1 cellular context compared by ENCODE assay signal in the genomic region with DNA sequence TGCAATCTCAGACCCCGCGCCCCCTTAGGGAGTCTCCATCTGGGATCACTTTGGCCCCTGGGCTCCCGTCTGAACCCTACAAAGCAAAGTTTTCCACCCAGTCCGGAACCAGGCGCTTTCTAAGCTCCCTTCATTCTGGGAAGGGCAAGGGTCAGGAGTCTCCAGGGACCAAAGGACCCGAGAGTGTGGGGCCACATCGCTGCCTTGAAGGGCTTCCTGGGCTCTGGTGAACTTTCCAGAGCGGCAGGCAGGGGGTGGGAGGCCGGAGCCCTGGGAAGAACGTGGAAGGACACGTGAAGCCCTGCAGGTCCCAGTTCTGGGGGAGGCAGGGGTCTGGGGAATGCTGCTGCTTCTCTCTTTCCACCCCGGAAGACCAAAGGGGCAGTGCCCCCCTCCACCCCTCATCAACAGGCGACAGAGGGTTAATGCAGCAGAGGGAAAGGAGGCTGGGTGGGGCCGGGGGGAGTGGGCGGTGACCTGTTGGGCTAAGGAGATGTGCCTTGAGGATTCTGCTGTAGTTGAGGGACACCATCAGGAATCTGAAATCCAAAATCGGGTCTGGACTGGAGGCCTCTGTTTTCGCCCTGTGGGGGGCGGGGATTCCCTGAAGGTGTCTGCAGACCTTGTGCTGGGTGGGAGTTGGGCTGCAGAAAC.
TF ChIP-seq lines count a peak whose summit lies in the region.

No MANE protein-coding gene starts in this region.

TF ChIP-seq in HepG2, 621 proteins besides CTCF, POLR2A, EP300 and RAD21 (continued from another document and continues in another):
- TF ChIP-seq, protein P1, sequence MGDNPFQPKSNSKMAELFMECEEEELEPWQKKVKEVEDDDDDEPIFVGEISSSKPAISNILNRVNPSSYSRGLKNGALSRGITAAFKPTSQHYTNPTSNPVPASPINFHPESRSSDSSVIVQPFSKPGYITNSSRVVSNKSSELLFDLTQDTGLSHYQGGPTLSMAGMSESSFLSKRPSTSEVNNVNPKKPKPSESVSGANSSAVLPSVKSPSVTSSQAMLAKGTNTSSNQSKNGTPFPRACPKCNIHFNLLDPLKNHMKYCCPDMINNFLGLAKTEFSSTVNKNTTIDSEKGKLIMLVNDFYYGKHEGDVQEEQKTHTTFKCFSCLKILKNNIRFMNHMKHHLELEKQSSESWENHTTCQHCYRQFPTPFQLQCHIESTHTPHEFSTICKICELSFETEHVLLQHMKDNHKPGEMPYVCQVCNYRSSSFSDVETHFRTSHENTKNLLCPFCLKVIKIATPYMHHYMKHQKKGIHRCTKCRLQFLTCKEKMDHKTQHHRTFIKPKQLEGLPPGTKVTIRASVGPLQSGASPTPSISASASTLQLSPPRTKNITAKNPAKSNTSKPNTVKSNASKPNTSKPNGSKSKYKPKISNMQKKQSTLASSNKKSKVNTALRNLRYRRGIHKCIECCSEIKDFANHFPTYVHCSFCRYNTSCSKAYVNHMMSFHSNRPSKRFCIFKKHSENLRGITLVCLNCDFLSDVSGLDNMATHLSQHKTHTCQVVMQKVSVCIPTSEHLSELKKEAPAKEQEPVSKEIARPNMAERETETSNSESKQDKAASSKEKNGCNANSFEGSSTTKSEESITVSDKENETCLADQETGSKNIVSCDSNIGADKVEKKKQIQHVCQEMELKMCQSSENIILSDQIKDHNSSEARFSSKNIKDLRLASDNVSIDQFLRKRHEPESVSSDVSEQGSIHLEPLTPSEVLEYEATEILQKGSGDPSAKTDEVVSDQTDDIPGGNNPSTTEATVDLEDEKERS (CRISPR knock-in tag; IDR thresholded peaks at IDR 0.05), result no peak
- TF ChIP-seq SKI (IDR thresholded peaks at IDR 0.05; ENCODE audit: partially characterized antibody), result no peak
- no peak for TF ChIP-seq MTA3 (CRISPR knock-in tag; IDR thresholded peaks at IDR 0.05)
- TF ChIP-seq ZNF230 (CRISPR knock-in tag; IDR thresholded peaks at IDR 0.05), result no peak
- TF ChIP-seq ELF1 (CRISPR knock-in tag; IDR thresholded peaks at IDR 0.05), result no peak
- TF ChIP-seq, protein P2, sequence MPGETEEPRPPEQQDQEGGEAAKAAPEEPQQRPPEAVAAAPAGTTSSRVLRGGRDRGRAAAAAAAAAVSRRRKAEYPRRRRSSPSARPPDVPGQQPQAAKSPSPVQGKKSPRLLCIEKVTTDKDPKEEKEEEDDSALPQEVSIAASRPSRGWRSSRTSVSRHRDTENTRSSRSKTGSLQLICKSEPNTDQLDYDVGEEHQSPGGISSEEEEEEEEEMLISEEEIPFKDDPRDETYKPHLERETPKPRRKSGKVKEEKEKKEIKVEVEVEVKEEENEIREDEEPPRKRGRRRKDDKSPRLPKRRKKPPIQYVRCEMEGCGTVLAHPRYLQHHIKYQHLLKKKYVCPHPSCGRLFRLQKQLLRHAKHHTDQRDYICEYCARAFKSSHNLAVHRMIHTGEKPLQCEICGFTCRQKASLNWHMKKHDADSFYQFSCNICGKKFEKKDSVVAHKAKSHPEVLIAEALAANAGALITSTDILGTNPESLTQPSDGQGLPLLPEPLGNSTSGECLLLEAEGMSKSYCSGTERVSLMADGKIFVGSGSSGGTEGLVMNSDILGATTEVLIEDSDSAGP (CRISPR knock-in tag; IDR thresholded peaks at IDR 0.05; ENCODE audit: borderline replicate concordance), result peak; percentile 97; the same call in 1 of the 2 replicates
- no peak for TF ChIP-seq ZNF331 (CRISPR knock-in tag; IDR thresholded peaks at IDR 0.05)
- no peak for TF ChIP-seq ZNF207 (IDR thresholded peaks at IDR 0.05; ENCODE audit: borderline replicate concordance)
- TF ChIP-seq ZNF883 (CRISPR knock-in tag; IDR thresholded peaks at IDR 0.05; ENCODE audit: not compliant biosample characterization), result no peak
- TF ChIP-seq PTBP1 (IDR thresholded peaks at IDR 0.05; ENCODE audit: low read depth, low read length, poor library complexity, severe bottlenecking), result no peak
- TF ChIP-seq ONECUT2 (CRISPR knock-in tag; IDR thresholded peaks at IDR 0.05), result no peak
- TF ChIP-seq ZNF441 (CRISPR knock-in tag; IDR thresholded peaks at IDR 0.05; ENCODE audit: borderline replicate concordance), result 0 out of 2 replicates have a peak, but pooled peaks have one; percentile 52
- no peak for TF ChIP-seq IRF2 (CRISPR knock-in tag; IDR thresholded peaks at IDR 0.05)
- peak; percentile 48; the same call in 1 of the 2 replicates for TF ChIP-seq ZNF747 (CRISPR knock-in tag; IDR thresholded peaks at IDR 0.05; ENCODE audit: borderline replicate concordance)
- no peak for TF ChIP-seq ZNF143 (CRISPR knock-in tag; IDR thresholded peaks at IDR 0.05)
- no peak for TF ChIP-seq KLF15 (CRISPR knock-in tag; IDR thresholded peaks at IDR 0.05; ENCODE audit: borderline replicate concordance)
- TF ChIP-seq ZBTB38 (CRISPR knock-in tag; IDR thresholded peaks at IDR 0.05), result no peak
- no peak for TF ChIP-seq HIC2 (CRISPR knock-in tag; IDR thresholded peaks at IDR 0.05; ENCODE audit: low read depth)
- TF ChIP-seq NFRKB (IDR thresholded peaks at IDR 0.05), result no peak
- TF ChIP-seq ZNF569 (CRISPR knock-in tag; IDR thresholded peaks at IDR 0.05; ENCODE audit: borderline replicate concordance), result no peak
- no peak for TF ChIP-seq SNAI1 (CRISPR knock-in tag; IDR thresholded peaks at IDR 0.05; ENCODE audit: borderline replicate concordance)
- no peak for TF ChIP-seq ZBTB25 (CRISPR knock-in tag; IDR thresholded peaks at IDR 0.05)
- TF ChIP-seq ARNT (IDR thresholded peaks at IDR 0.05), result no peak
- TF ChIP-seq HDAC6 (IDR thresholded peaks at IDR 0.05; ENCODE audit: low read depth, low read length), result no peak
- no peak for TF ChIP-seq PPARG (CRISPR knock-in tag; conservative IDR thresholded peaks at IDR 0.05)
- TF ChIP-seq PITX1 (CRISPR knock-in tag; IDR thresholded peaks at IDR 0.05), result no peak
- TF ChIP-seq RNF2 (conservative IDR thresholded peaks at IDR 0.05; ENCODE audit: low read depth), result no peak
- TF ChIP-seq, protein P3, sequence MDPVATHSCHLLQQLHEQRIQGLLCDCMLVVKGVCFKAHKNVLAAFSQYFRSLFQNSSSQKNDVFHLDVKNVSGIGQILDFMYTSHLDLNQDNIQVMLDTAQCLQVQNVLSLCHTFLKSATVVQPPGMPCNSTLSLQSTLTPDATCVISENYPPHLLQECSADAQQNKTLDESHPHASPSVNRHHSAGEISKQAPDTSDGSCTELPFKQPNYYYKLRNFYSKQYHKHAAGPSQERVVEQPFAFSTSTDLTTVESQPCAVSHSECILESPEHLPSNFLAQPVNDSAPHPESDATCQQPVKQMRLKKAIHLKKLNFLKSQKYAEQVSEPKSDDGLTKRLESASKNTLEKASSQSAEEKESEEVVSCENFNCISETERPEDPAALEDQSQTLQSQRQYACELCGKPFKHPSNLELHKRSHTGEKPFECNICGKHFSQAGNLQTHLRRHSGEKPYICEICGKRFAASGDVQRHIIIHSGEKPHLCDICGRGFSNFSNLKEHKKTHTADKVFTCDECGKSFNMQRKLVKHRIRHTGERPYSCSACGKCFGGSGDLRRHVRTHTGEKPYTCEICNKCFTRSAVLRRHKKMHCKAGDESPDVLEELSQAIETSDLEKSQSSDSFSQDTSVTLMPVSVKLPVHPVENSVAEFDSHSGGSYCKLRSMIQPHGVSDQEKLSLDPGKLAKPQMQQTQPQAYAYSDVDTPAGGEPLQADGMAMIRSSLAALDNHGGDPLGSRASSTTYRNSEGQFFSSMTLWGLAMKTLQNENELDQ (CRISPR knock-in tag; IDR thresholded peaks at IDR 0.05; ENCODE audit: borderline replicate concordance), result no peak
- TF ChIP-seq ZNF652 (CRISPR knock-in tag; IDR thresholded peaks at IDR 0.05; ENCODE audit: borderline replicate concordance, low read depth), result peak; percentile 93
- no peak for TF ChIP-seq MAF1 (CRISPR knock-in tag; IDR thresholded peaks at IDR 0.05; ENCODE audit: borderline replicate concordance)
- no peak for TF ChIP-seq FOXC1 (CRISPR knock-in tag; IDR thresholded peaks at IDR 0.05; ENCODE audit: borderline replicate concordance)
- no peak for TF ChIP-seq GABPA (IDR thresholded peaks at IDR 0.05; ENCODE audit: low read depth, low read length)
- no peak for TF ChIP-seq GABPA (CRISPR knock-in tag; IDR thresholded peaks at IDR 0.05; ENCODE audit: low read depth)
- no peak for TF ChIP-seq ZNF33B (CRISPR knock-in tag; IDR thresholded peaks at IDR 0.05)
- TF ChIP-seq PAX8 (CRISPR knock-in tag; IDR thresholded peaks at IDR 0.05; ENCODE audit: borderline replicate concordance), result no peak
- TF ChIP-seq ZSCAN9 (CRISPR knock-in tag; IDR thresholded peaks at IDR 0.05; ENCODE audit: borderline replicate concordance), result no peak
- no peak for TF ChIP-seq ZNF768 (CRISPR knock-in tag; IDR thresholded peaks at IDR 0.05)
- TF ChIP-seq KAT7 (CRISPR knock-in tag; IDR thresholded peaks at IDR 0.05; ENCODE audit: borderline replicate concordance), result no peak
- TF ChIP-seq ARID5B (CRISPR knock-in tag; IDR thresholded peaks at IDR 0.05), result no peak
- no peak for TF ChIP-seq ZNF672 (CRISPR knock-in tag; IDR thresholded peaks at IDR 0.05)
- TF ChIP-seq ELF4 (CRISPR knock-in tag; IDR thresholded peaks at IDR 0.05; ENCODE audit: borderline replicate concordance), result peak; percentile 57; the same call in 1 of the 2 replicates
- TF ChIP-seq, protein P4, sequence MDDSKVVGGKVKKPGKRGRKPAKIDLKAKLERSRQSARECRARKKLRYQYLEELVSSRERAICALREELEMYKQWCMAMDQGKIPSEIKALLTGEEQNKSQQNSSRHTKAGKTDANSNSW (CRISPR knock-in tag; IDR thresholded peaks at IDR 0.05; ENCODE audit: borderline replicate concordance), result no peak
- no peak for TF ChIP-seq ZNF713 (CRISPR knock-in tag; IDR thresholded peaks at IDR 0.05)
- TF ChIP-seq SP2 (CRISPR knock-in tag; IDR thresholded peaks at IDR 0.05), result no peak
- TF ChIP-seq NR2F2 (IDR thresholded peaks at IDR 0.05; ENCODE audit: borderline replicate concordance, low read depth), result no peak
- TF ChIP-seq, protein P5, sequence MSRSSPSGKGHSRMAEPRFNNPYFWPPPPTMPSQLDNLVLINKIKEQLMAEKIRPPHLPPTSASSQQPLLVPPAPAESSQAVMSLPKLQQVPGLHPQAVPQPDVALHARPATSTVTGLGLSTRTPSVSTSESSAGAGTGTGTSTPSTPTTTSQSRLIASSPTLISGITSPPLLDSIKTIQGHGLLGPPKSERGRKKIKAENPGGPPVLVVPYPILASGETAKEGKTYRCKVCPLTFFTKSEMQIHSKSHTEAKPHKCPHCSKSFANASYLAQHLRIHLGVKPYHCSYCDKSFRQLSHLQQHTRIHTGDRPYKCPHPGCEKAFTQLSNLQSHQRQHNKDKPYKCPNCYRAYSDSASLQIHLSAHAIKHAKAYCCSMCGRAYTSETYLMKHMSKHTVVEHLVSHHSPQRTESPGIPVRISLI (CRISPR knock-in tag; IDR thresholded peaks at IDR 0.05; ENCODE audit: borderline replicate concordance), result no peak
- no peak for TF ChIP-seq HCFC1 (IDR thresholded peaks at IDR 0.05; ENCODE audit: low read depth, low read length)
- TF ChIP-seq POLR2G (IDR thresholded peaks at IDR 0.05; ENCODE audit: low read depth, low read length), result no peak
- no peak for TF ChIP-seq ATRX (CRISPR knock-in tag; IDR thresholded peaks at IDR 0.05; ENCODE audit: borderline replicate concordance)
- TF ChIP-seq HNRNPH1 (optimal IDR thresholded peaks at IDR 0.05; ENCODE audit: low read depth, low read length), result no peak
- no peak for TF ChIP-seq ASH2L (IDR thresholded peaks at IDR 0.05; ENCODE audit: insufficient read length, low read depth, low read length)
- TF ChIP-seq RORA (CRISPR knock-in tag; IDR thresholded peaks at IDR 0.05), result no peak
- TF ChIP-seq MBD4 (IDR thresholded peaks at IDR 0.05; ENCODE audit: borderline replicate concordance, low read length), result no peak
- no peak for TF ChIP-seq ZNF83 (CRISPR knock-in tag; IDR thresholded peaks at IDR 0.05; ENCODE audit: borderline replicate concordance)
- no peak for TF ChIP-seq SIX4 (CRISPR knock-in tag; IDR thresholded peaks at IDR 0.05)
- TF ChIP-seq MATR3 (CRISPR knock-in tag; IDR thresholded peaks at IDR 0.05), result no peak
- TF ChIP-seq ZNF777 (CRISPR knock-in tag; IDR thresholded peaks at IDR 0.05), result no peak
